19 cellular contexts compared by ENCODE assay signal in the genomic region with DNA sequence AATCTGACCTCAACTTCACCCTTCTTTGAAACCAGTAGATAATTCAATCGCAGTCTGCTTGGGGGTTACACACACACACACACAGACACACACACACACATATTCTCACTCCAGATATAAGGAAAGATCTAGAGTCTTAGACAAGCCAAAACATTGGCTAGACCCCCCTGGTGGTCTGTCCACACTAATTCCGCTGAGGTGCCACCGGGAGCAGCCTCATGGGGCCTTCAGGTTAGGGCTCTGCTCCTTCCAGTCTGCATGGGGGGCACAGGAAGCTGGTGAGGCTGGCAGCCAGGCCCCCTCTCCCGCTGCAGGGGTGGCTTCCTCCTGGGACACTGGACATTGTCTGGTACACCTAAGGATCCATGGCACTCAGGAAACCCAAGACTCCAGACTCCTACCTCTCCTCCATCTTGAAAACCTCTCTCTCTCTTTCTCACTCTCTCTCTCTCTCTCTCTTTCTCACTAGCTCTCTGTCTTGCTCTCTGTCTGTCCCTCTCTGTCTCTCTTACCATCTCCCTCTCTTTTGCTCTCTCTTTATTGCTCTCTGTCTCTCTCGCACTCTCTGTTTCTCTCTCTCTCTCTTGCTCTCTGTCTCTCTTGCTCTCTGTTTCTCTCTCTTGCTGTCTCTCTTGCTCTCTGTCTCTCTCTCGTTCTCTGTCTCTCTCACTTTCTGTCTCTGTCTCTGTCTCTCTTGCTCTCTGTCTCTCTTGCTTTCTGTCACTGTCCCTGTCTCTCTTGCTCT.
A peak's percentile ranks its signal among the peaks of the same experiment; 100 is the strongest.
DNase-seq lines count a peak whose midpoint lies in the region; TF ChIP-seq lines count a peak whose summit lies in the region.
"Had no signal": no experiment of that assay in that cellular context is flagged by ENCODE, and none has a peak within 500 bp of the region (broad histone marks: within the 10 kb centered on the region; RNA-seq: fewer than 3 reads in every experiment).

No MANE protein-coding gene starts in this region.

- H3K36me3 ChIP-seq in mammary epithelial cell (ENCODE audit: insufficient read depth, low read length): peaks cover 3% of the 10 kb centered on the region
- H3K36me3 ChIP-seq in HEK293 (ENCODE audit: control insufficient read depth in 2 of 2, insufficient read depth in 1 of 2, low read length in 2 of 2): no peaks in the 10 kb centered on the region
- H3K36me3 ChIP-seq in brain microvascular endothelial cell (replicated peaks): peaks cover 14% of the 10 kb centered on the region
- H3K36me3 ChIP-seq in vagina: peaks cover 0 to 9% of the 10 kb centered on the region in 2 donors
- no peaks in the 10 kb centered on the region for H3K36me3 ChIP-seq in WERI-Rb-1

- H3K4me2 ChIP-seq in mammary epithelial cell (ENCODE audit: insufficient read depth, low read depth, low read length): no peak overlapping the region

- H3K4me3 ChIP-seq in mammary epithelial cell (replicated peaks in 1 of 3; ENCODE audit: insufficient read depth in 1 of 3, low read depth in 2 of 3, low read length in 3 of 3): no peak overlapping the region
- no peak overlapping the region for H3K4me3 ChIP-seq in HEK293 (ENCODE audit: low read depth, low read length)
- no peak overlapping the region for H3K4me3 ChIP-seq in brain microvascular endothelial cell (ENCODE audit: low read depth, low read length)
- no peak overlapping the region for H3K4me3 ChIP-seq in vagina
- no peak overlapping the region for H3K4me3 ChIP-seq in WERI-Rb-1 (ENCODE audit: low read depth, low read length)
- H3K4me3 ChIP-seq: GM12878 had no signal

- H3K79me2 ChIP-seq in mammary epithelial cell (ENCODE audit: insufficient read depth, low read length): no peaks in the 10 kb centered on the region

- H3K36me3 Mint-ChIP-seq in MCF 10A (ENCODE audit: insufficient read depth, unreplicated experiment): peaks cover 5% of the 10 kb centered on the region
- H3K36me3 Mint-ChIP-seq in activated T-cell treated with anti-CD3 and anti-CD28 coated beads, Interleukin-2, amount 50 U/mL, for 24 hours (ENCODE audit: low read depth): no peaks in the 10 kb centered on the region

- no peak overlapping the region for H2AFZ ChIP-seq in mammary epithelial cell (ENCODE audit: low read depth, low read length)

- H3K27ac ChIP-seq in mammary epithelial cell (ENCODE audit: insufficient read depth, low read depth, low read length): no peak overlapping the region
- no peak overlapping the region for H3K27ac ChIP-seq in HEK293 (ENCODE audit: extremely low read depth, low read depth, low read length)
- no peak overlapping the region for H3K27ac ChIP-seq in brain microvascular endothelial cell
- peak overlapping the region; percentile 36 for H3K27ac ChIP-seq in vagina
- no peak overlapping the region for H3K27ac ChIP-seq in WERI-Rb-1
- H3K27ac ChIP-seq: C4-2B had no signal

- POLR2A ChIA-PET in MCF 10A (lab: Yijun Ruan, JAX): no interaction called here
- POLR2A ChIA-PET in HEK293 (lab: Yijun Ruan, JAX): no interaction called here

- no peak overlapping the region for H3K27ac Mint-ChIP-seq in MCF 10A (ENCODE audit: low read depth, unreplicated experiment)
- no peak overlapping the region for H3K27ac Mint-ChIP-seq in activated T-cell treated with anti-CD3 and anti-CD28 coated beads, Interleukin-2, amount 50 U/mL, for 24 hours
- H3K27ac Mint-ChIP-seq: CD4-positive, alpha-beta T cell had no signal

- TF ChIP-seq CTCF in mammary epithelial cell (conservative IDR thresholded peaks at IDR 0.05 in 1 of 2, IDR thresholded peaks at IDR 0.05 in 1 of 2; ENCODE audit: extremely low read depth in 1 of 2, insufficient read depth in 1 of 2, low read depth in 1 of 2, low read length in 2 of 2) (no peak), MCF 10A (IDR thresholded peaks at IDR 0.05; ENCODE audit: unreplicated experiment) (no peak), HEK293 (tag by site-specific recombination; IDR thresholded peaks at IDR 0.05) (0 out of 2 replicates have a peak, but pooled peaks have one; percentile 15), brain microvascular endothelial cell (IDR thresholded peaks at IDR 0.05; ENCODE audit: low read depth, low read length, missing control alignments) (peak; percentile 24), vagina (IDR thresholded peaks at IDR 0.05) (no peak), WERI-Rb-1 (IDR thresholded peaks at IDR 0.05; ENCODE audit: low read depth, low read length) (no peak)

- no peaks in the 10 kb centered on the region for H3K9me3 Mint-ChIP-seq in MCF 10A (ENCODE audit: unreplicated experiment)
- H3K9me3 Mint-ChIP-seq in activated T-cell treated with anti-CD3 and anti-CD28 coated beads, Interleukin-2, amount 50 U/mL, for 24 hours: no peaks in the 10 kb centered on the region
- H3K9me3 Mint-ChIP-seq: CD4-positive, alpha-beta T cell had no signal

- no peak overlapping the region for H3K9ac ChIP-seq in mammary epithelial cell (ENCODE audit: insufficient read depth, low read length)

- WGBS in mammary epithelial cell (ENCODE audit: low coverage, missing lambda C conversion rate): 93% methylated on average over 5 of the region's 6 CpGs

- TSS peak; percentile 6 for BruUV-seq in mammary epithelial cell (replicated peaks; lab: Mats Ljungman, UMichigan)
- no TSS peak for BruUV-seq in MCF 10A (replicated peaks; lab: Mats Ljungman, UMichigan)

- no peaks in the 10 kb centered on the region for H3K27me3 Mint-ChIP-seq in MCF 10A (ENCODE audit: insufficient read depth, unreplicated experiment)
- H3K27me3 Mint-ChIP-seq in activated T-cell treated with anti-CD3 and anti-CD28 coated beads, Interleukin-2, amount 50 U/mL, for 24 hours: peaks cover 20% of the 10 kb centered on the region

- in situ Hi-C loops in mammary epithelial cell (cut with MboI; ENCODE audit: low sequenced_read_pairs in 2 of 2): no loop called here
- in situ Hi-C loops in brain microvascular endothelial cell (cut with HindIII; ENCODE audit: low pct_ligation_motif_present, low sequenced_read_pairs): no loop called here

- H3K9me3 ChIP-seq in mammary epithelial cell (replicated peaks; ENCODE audit: insufficient read depth, low read length) (no peaks in the 10 kb centered on the region), HEK293 (ENCODE audit: control insufficient read depth, insufficient read depth, low read depth, low read length) (no peaks in the 10 kb centered on the region), vagina (no peaks in the 10 kb centered on the region), WERI-Rb-1 (ENCODE audit: severe bottlenecking) (no peaks in the 10 kb centered on the region)
- H3K9me3 ChIP-seq: Caco-2 had no signal

- H3K4me3 Mint-ChIP-seq in MCF 10A (ENCODE audit: unreplicated experiment): no peak overlapping the region
- no peak overlapping the region for H3K4me3 Mint-ChIP-seq in activated T-cell treated with anti-CD3 and anti-CD28 coated beads, Interleukin-2, amount 50 U/mL, for 24 hours
- H3K4me3 Mint-ChIP-seq: CD4-positive, alpha-beta T cell had no signal

- no peaks in the 10 kb centered on the region for H3K4me1 Mint-ChIP-seq in MCF 10A (ENCODE audit: insufficient read depth, unreplicated experiment)
- no peaks in the 10 kb centered on the region for H3K4me1 Mint-ChIP-seq in activated T-cell treated with anti-CD3 and anti-CD28 coated beads, Interleukin-2, amount 50 U/mL, for 24 hours (ENCODE audit: low read depth)

- CTCF ChIA-PET in mammary epithelial cell (lab: Charles Lee; ENCODE audit: low non-redundant PET): no interaction called here
- CTCF ChIA-PET in MCF 10A (lab: Yijun Ruan, JAX): no interaction called here
- CTCF ChIA-PET in HEK293 (lab: Yijun Ruan, JAX): interaction anchor here (0.6 to 1.3 kb wide), 4 partner anchors 8 to 313 kb away, joined by 3 to 5 read pairs (median 4); no protein-coding TSS in a partner anchor

- intact Hi-C loops in mammary epithelial cell (cut with micrococcal nuclease): no loop called here
- intact Hi-C loops in MCF 10A (cut with micrococcal nuclease): no loop called here
- intact Hi-C loops in vagina (cut with DNase I): loop anchor here (5.0 to 10.0 kb wide), 2 partner anchors 70 to 283 kb away; no protein-coding TSS in a partner anchor

- TF ChIP-seq POLR2A in vagina (IDR thresholded peaks at IDR 0.05): no peak

- dilution Hi-C loops in mammary epithelial cell (cut with HindIII; ENCODE audit: low sequenced_read_pairs): no loop called here

- H3K4me1 ChIP-seq in mammary epithelial cell (ENCODE audit: insufficient read depth, low read length): peaks cover 4% of the 10 kb centered on the region
- no peaks in the 10 kb centered on the region for H3K4me1 ChIP-seq in HEK293 (ENCODE audit: control insufficient read depth, insufficient read depth, low read length)
- peaks cover 6% of the 10 kb centered on the region for H3K4me1 ChIP-seq in vagina

- H4K20me1 ChIP-seq in mammary epithelial cell (ENCODE audit: insufficient read depth, low read length): no peaks in the 10 kb centered on the region

- H3K27me3 ChIP-seq in mammary epithelial cell (ENCODE audit: insufficient read depth, low read length): no peaks in the 10 kb centered on the region
- H3K27me3 ChIP-seq in brain microvascular endothelial cell (replicated peaks): no peaks in the 10 kb centered on the region
- no peaks in the 10 kb centered on the region for H3K27me3 ChIP-seq in vagina
- no peaks in the 10 kb centered on the region for H3K27me3 ChIP-seq in WERI-Rb-1 (ENCODE audit: insufficient read depth, low read depth, severe bottlenecking)

- DNase-seq in mammary epithelial cell: no peak
- DNase-seq in MCF 10A (ENCODE audit: unreplicated experiment): no peak
- no peak for DNase-seq in brain microvascular endothelial cell
- DNase-seq in vagina (ENCODE audit: extremely low spot score in 2 of 2): peak in 1 of 2 donors; percentile 16
- DNase-seq in WERI-Rb-1: no peak
- DNase-seq in SHP77 (lab: John Stamatoyannopoulos, UW): no peak
- no peak for DNase-seq in activated T-cell treated with anti-CD3 and anti-CD28 coated beads, Interleukin-2, amount 50 U/mL, for 24 hours
- DNase-seq: ACHN; Caco-2; CD4-positive, alpha-beta T cell; DMS53; DND-41; EL; HCEC 1CT; IMR-90; KBM-7 had no signal

TF ChIP-seq in HEK293, 187 proteins besides CTCF, POLR2A, EP300 and RAD21 (continues in another document):
- TF ChIP-seq ZNF660 (tag by site-specific recombination; IDR thresholded peaks at IDR 0.05) (no peak), ZNF133 (tag by site-specific recombination; IDR thresholded peaks at IDR 0.05) (no peak), ZNF266 (tag by site-specific recombination; IDR thresholded peaks at IDR 0.05; ENCODE audit: low read depth) (no peak), ZNF302 (tag by site-specific recombination; IDR thresholded peaks at IDR 0.05; ENCODE audit: low read depth) (no peak)

Comparison
In these comparisons a context has a peak if more than half of its experiments do, and no peak if none do; other contexts are left out.
1. CTCF ChIP-seq: peak in HEK293 (single experiment) and brain microvascular endothelial cell (single experiment); none in mammary epithelial cell (0 of 2), MCF 10A (single experiment), vagina (0 of 3) and WERI-Rb-1 (single experiment).